In the genomic region with DNA sequence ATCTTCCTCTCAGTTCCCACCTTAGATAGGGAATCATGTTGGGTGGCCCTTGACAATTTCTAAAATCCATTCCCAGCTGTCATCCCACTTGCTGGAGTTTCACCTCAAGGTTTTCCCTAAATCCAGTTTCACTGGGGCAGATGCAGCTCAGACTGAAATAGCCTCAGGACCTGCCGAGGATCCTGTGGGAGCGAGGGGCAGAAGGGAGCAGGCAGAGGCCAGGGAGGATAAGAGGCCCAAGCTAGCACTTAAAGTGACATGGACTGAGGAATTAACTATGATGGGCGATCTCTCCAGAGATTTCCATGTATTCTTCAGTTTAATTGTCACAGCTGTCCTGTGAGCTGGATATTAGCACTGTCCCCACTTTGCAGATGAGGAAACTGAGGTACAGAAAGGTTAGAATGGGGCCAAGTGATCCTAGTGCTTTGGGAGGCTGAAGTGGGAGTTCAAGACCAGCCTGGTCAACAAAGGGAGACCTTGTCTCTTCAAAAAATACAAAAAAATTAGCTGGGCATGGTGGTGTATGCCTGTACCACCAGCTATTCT, we compare ENCODE assay signal across 14 cellular contexts. TPM values are rescaled to one million over a fixed set of nuclear protein-coding genes. Genes with fewer than 3 reads are reported as not detected.
DNase-seq lines count a peak whose midpoint lies in the region; ATAC-seq and TF ChIP-seq lines count a peak whose summit lies in the region.
"Had no signal": no experiment of that assay in that cellular context is flagged by ENCODE, and none has a peak within 500 bp of the region (broad histone marks: within the 10 kb centered on the region; RNA-seq: fewer than 3 reads in every experiment).

No MANE protein-coding gene starts in this region.

- ATAC-seq in lower lobe of right lung = no peak
- ATAC-seq in left colon = no peak
- ATAC-seq in HG03097 (IDR thresholded peaks at IDR 0.05; ENCODE audit: low FRiP score, unreplicated experiment) = no peak

- H3K4me3 Mint-ChIP-seq in activated naive CD4-positive, alpha-beta T cell treated with anti-CD3 and anti-CD28 coated beads, Interleukin-2, amount 50 U/mL, for 24 hours = peak overlapping the region; percentile 23
- H3K4me3 Mint-ChIP-seq in activated naive CD4-positive, alpha-beta T cell treated with anti-CD3 and anti-CD28 coated beads for 36 hours = no peak overlapping the region

- H3K36me3 ChIP-seq in lower lobe of right lung (no peaks in the 10 kb centered on the region), tibial artery (no peaks in the 10 kb centered on the region), WERI-Rb-1 (no peaks in the 10 kb centered on the region)
- H3K36me3 ChIP-seq: neutrophil had no signal

- H3K4me1 Mint-ChIP-seq in activated naive CD4-positive, alpha-beta T cell treated with anti-CD3 and anti-CD28 coated beads, Interleukin-2, amount 50 U/mL, for 24 hours = peaks cover 30% of the 10 kb centered on the region
- peaks cover 39% of the 10 kb centered on the region for H3K4me1 Mint-ChIP-seq in activated naive CD4-positive, alpha-beta T cell treated with anti-CD3 and anti-CD28 coated beads for 36 hours (ENCODE audit: low read depth)

- H3K9me3 Mint-ChIP-seq in activated naive CD4-positive, alpha-beta T cell treated with anti-CD3 and anti-CD28 coated beads, Interleukin-2, amount 50 U/mL, for 24 hours = no peaks in the 10 kb centered on the region
- H3K9me3 Mint-ChIP-seq in activated naive CD4-positive, alpha-beta T cell treated with anti-CD3 and anti-CD28 coated beads for 36 hours = no peaks in the 10 kb centered on the region

- H3K9me3 ChIP-seq in lower lobe of right lung (no peaks in the 10 kb centered on the region), tibial artery (no peaks in the 10 kb centered on the region), WERI-Rb-1 (ENCODE audit: severe bottlenecking) (no peaks in the 10 kb centered on the region)
- H3K9me3 ChIP-seq: neutrophil had no signal

- no peak for DNase-seq in activated naive CD4-positive, alpha-beta T cell treated with anti-CD3 and anti-CD28 coated beads for 36 hours
- DNase-seq in astrocyte of the cerebellum (ENCODE audit: low read depth) (no peak), lower lobe of right lung (no peak), tibial artery (no peak), WERI-Rb-1 (no peak), left colon (no peak)
- DNase-seq: activated CD4-positive, CD25-positive, alpha-beta regulatory T cell; SIG-M5; stimulated activated CD4-positive, alpha-beta T cell treated with anti-CD3 and anti-CD28 coated beads, Interleukin-2, amount 100 ng/mL, for 48 hours had no signal

- intact Hi-C loops in activated naive CD4-positive, alpha-beta T cell treated with anti-CD3 and anti-CD28 coated beads for 36 hours (cut with micrococcal nuclease) = no loop called here
- intact Hi-C loops in lower lobe of right lung (cut with DNase I) (no loop called here), tibial artery (cut with DNase I; ENCODE audit: low total_unique reads) (loop anchor here (5.0 kb wide), 2 partner anchors 50 to 160 kb away; a partner anchor contains a TSS), left colon (cut with DNase I, micrococcal nuclease) (loop anchor here in 1 of 2 donors (5.0 kb wide), 1 partner anchor 165 kb away; no protein-coding TSS in a partner anchor)

- H3K4me1 ChIP-seq in lower lobe of right lung (peaks cover 45% of the 10 kb centered on the region), tibial artery (peaks cover 0 to 73% (median 57%) of the 10 kb centered on the region in 4 donors)

- H3K27ac ChIP-seq in lower lobe of right lung (peak overlapping the region; percentile 87), tibial artery (peak overlapping the region; percentile 3 to 89), WERI-Rb-1 (no peak overlapping the region)
- H3K27ac ChIP-seq: neutrophil had no signal

- H3K36me3 Mint-ChIP-seq in activated naive CD4-positive, alpha-beta T cell treated with anti-CD3 and anti-CD28 coated beads, Interleukin-2, amount 50 U/mL, for 24 hours = no peaks in the 10 kb centered on the region
- H3K36me3 Mint-ChIP-seq in activated naive CD4-positive, alpha-beta T cell treated with anti-CD3 and anti-CD28 coated beads for 36 hours (ENCODE audit: low read depth) = peaks cover 1% of the 10 kb centered on the region

- no peak overlapping the region for H3K27ac Mint-ChIP-seq in activated naive CD4-positive, alpha-beta T cell treated with anti-CD3 and anti-CD28 coated beads, Interleukin-2, amount 50 U/mL, for 24 hours
- H3K27ac Mint-ChIP-seq in activated naive CD4-positive, alpha-beta T cell treated with anti-CD3 and anti-CD28 coated beads for 36 hours = no peak overlapping the region

- H3K4me3 ChIP-seq in astrocyte of the cerebellum (ENCODE audit: low read depth, low read length) (peak overlapping the region; percentile 64), lower lobe of right lung (peak overlapping the region; percentile 67), tibial artery (peak overlapping the region in 1 of 2 donors; percentile 90), WERI-Rb-1 (ENCODE audit: low read depth, low read length) (no peak overlapping the region)

- TF ChIP-seq CTCF in astrocyte of the cerebellum (IDR thresholded peaks at IDR 0.05; ENCODE audit: low read depth, low read length, missing control alignments) (no peak), lower lobe of right lung (IDR thresholded peaks at IDR 0.05) (no peak), tibial artery (IDR thresholded peaks at IDR 0.05) (no peak), WERI-Rb-1 (IDR thresholded peaks at IDR 0.05; ENCODE audit: low read depth, low read length) (no peak)

- no peaks in the 10 kb centered on the region for H3K27me3 Mint-ChIP-seq in activated naive CD4-positive, alpha-beta T cell treated with anti-CD3 and anti-CD28 coated beads, Interleukin-2, amount 50 U/mL, for 24 hours
- peaks cover 12% of the 10 kb centered on the region for H3K27me3 Mint-ChIP-seq in activated naive CD4-positive, alpha-beta T cell treated with anti-CD3 and anti-CD28 coated beads for 36 hours (ENCODE audit: low read depth)

- H3K27me3 ChIP-seq in lower lobe of right lung (ENCODE audit: low read depth) = peaks cover 32% of the 10 kb centered on the region
- no peaks in the 10 kb centered on the region for H3K27me3 ChIP-seq in tibial artery
- no peaks in the 10 kb centered on the region for H3K27me3 ChIP-seq in WERI-Rb-1 (ENCODE audit: insufficient read depth, low read depth, severe bottlenecking)

- CTCF ChIA-PET in activated naive CD4-positive, alpha-beta T cell treated with anti-CD3 and anti-CD28 coated beads for 36 hours (lab: Charles Lee) = interaction anchor here (0.8 to 6.8 kb wide), 6 partner anchors 15 to 306 kb away, joined by 3 to 41 read pairs (median 4); no protein-coding TSS in a partner anchor

- in situ Hi-C loops in astrocyte of the cerebellum (cut with HindIII; ENCODE audit: low sequenced_read_pairs) = no loop called here

RNA-seq across cellular contexts. Expression of a gene that starts 2.7 kb away (rescaled TPM):
- total RNA-seq in activated naive CD4-positive, alpha-beta T cell treated with anti-CD3 and anti-CD28 coated beads for 36 hours = 10 to 100 TPM; 12.2 to 15.2 TPM
- 126 TPM for total RNA-seq in lower lobe of right lung
- 100 to 1,000 TPM; 373 to 391 TPM for total RNA-seq in left colon

RNA-seq across cellular contexts. Expression of a gene that starts 17.8 kb away (rescaled TPM):
- under 1 TPM; 0.19 to 0.37 TPM for total RNA-seq in activated naive CD4-positive, alpha-beta T cell treated with anti-CD3 and anti-CD28 coated beads for 36 hours
- total RNA-seq in lower lobe of right lung = not detected
- total RNA-seq in left colon = not detected
- total RNA-seq: NCI-H460, subcutaneous adipose tissue had no signal
